ENCODE assay signal across 10 cellular contexts in genomic region chr6:90088009-90088408, GRCh38.
DNase-seq lines count a peak whose midpoint lies in the region; ATAC-seq, FAIRE-seq and TF ChIP-seq lines count a peak whose summit lies in the region.
"Had no signal": no experiment of that assay in that cellular context is flagged by ENCODE, and none has a peak within 500 bp of the region (broad histone marks: within the 10 kb centered on the region; RNA-seq: fewer than 3 reads in every experiment).

No MANE protein-coding gene starts in this region.

- no peak for DNase-seq in A549 (ENCODE audit: low read depth in 1 of 2, low spot score in 1 of 2)
- peak; percentile 49 for DNase-seq in ELR (ENCODE audit: low read depth)
- no peak for DNase-seq in T-cell
- DNase-seq in foreskin melanocyte = peak; percentile 12
- no peak for DNase-seq in endothelial cell (ENCODE audit: low spot score)
- DNase-seq in activated gamma-delta T cell (lab: John Stamatoyannopoulos, UW) = no peak
- DNase-seq in RPMI8226 = no peak
- no peak for DNase-seq in NCI-H510A treated with DMSO at 0.1 percent for 48 hours (lab: John Stamatoyannopoulos, UW)

- H3K4me3 ChIP-seq in A549 = no peak overlapping the region

- H3K4me1 ChIP-seq in A549 = no peaks in the 10 kb centered on the region

- TF ChIP-seq EP300 in A549 (IDR thresholded peaks at IDR 0.05) = no peak

- no peak overlapping the region for H3K27ac ChIP-seq in A549

- peaks cover 25% of the 10 kb centered on the region for H3K36me3 Mint-ChIP-seq in T-cell
- H3K36me3 Mint-ChIP-seq in endothelial cell (ENCODE audit: low read depth, unreplicated experiment) = no peaks in the 10 kb centered on the region

- TF ChIP-seq CTCF in A549 (IDR thresholded peaks at IDR 0.05) (no peak), endothelial cell (IDR thresholded peaks at IDR 0.05; ENCODE audit: unreplicated experiment) (no peak)

- no peak overlapping the region for H3K4me2 ChIP-seq in A549

- no peak for ATAC-seq in A549
- no peak for ATAC-seq in T-cell (replicated peaks in 1 of 4)

- TF ChIP-seq POLR2A in A549 (IDR thresholded peaks at IDR 0.05; ENCODE audit: low read length) = no peak

- no peaks in the 10 kb centered on the region for H3K9me3 ChIP-seq in A549

- no peak for TF ChIP-seq RAD21 in A549 (conservative IDR thresholded peaks at IDR 0.05 in 1 of 2, IDR thresholded peaks at IDR 0.05 in 1 of 2)

- peaks cover 72 to 77% (median 76%) of the 10 kb centered on the region in 3 donors for H3K4me1 Mint-ChIP-seq in T-cell
- H3K4me1 Mint-ChIP-seq in endothelial cell (ENCODE audit: unreplicated experiment) = peaks cover 3% of the 10 kb centered on the region

- no peak overlapping the region for H3K4me3 Mint-ChIP-seq in T-cell
- no peak overlapping the region for H3K4me3 Mint-ChIP-seq in endothelial cell (ENCODE audit: unreplicated experiment)

- H3K9me3 Mint-ChIP-seq in T-cell (no peaks in the 10 kb centered on the region), endothelial cell (ENCODE audit: unreplicated experiment) (no peaks in the 10 kb centered on the region)

- no peak for FAIRE-seq in A549 (lab: Jason Lieb, UNC)
- FAIRE-seq: colon, G401.6 had no signal

- H3K27ac Mint-ChIP-seq in T-cell (peak overlapping the region; percentile 17 to 78), endothelial cell (ENCODE audit: unreplicated experiment) (no peak overlapping the region)

- POLR2A ChIA-PET in A549 (lab: Yijun Ruan, JAX) = no interaction called here
- POLR2A ChIA-PET in T-cell (lab: Charles Lee) = interaction anchor here (0.6 to 0.7 kb wide), 2 partner anchors 70 to 106 kb away, joined by 3 to 4 read pairs; no protein-coding TSS in a partner anchor

- H3K27me3 Mint-ChIP-seq in T-cell = no peaks in the 10 kb centered on the region
- no peaks in the 10 kb centered on the region for H3K27me3 Mint-ChIP-seq in endothelial cell (ENCODE audit: unreplicated experiment)

- CTCF ChIA-PET in A549 (lab: Yijun Ruan, JAX) = interaction anchor here (0.9 to 1.5 kb wide), 2 partner anchors 8 to 10 kb away, joined by 3 read pairs; no protein-coding TSS in a partner anchor
- CTCF ChIA-PET in T-cell (lab: Charles Lee) = interaction anchor here in 1 of 2 donors (0.6 to 1.3 kb wide), 3 partner anchors 51 to 148 kb away, joined by 3 to 4 read pairs (median 4); no protein-coding TSS in a partner anchor

TF ChIP-seq in A549, 52 proteins besides CTCF, POLR2A, EP300 and RAD21:
- TF ChIP-seq FOSL2 (IDR thresholded peaks at IDR 0.05) (no peak), FOSL2 (CRISPR knock-in tag; IDR thresholded peaks at IDR 0.05) (peak; percentile 20; the same call in 1 of the 2 replicates), TFCP2L1 (CRISPR knock-in tag; IDR thresholded peaks at IDR 0.05) (no peak), EHMT2 (IDR thresholded peaks at IDR 0.05; ENCODE audit: low read depth) (no peak)
TF ChIP-seq in A549: peak in this region for 1.

Comparison
In these comparisons a context has a peak if more than half of its experiments do, and no peak if none do; other contexts are left out.
1. DNase-seq: peak in ELR (single experiment) and foreskin melanocyte (single experiment); none in A549 (0 of 2), T-cell (0 of 34), endothelial cell (single experiment), activated gamma-delta T cell (single experiment), RPMI8226 (single experiment) and NCI-H510A treated with DMSO at 0.1 percent for 48 hours (single experiment).